In genomic region chr11:82546556-82547162, GRCh38 we compare ENCODE assay signal across 23 cellular contexts.
DNase-seq lines count a peak whose midpoint lies in the region; ATAC-seq and TF ChIP-seq lines count a peak whose summit lies in the region.
"Had no signal": no experiment of that assay in that cellular context is flagged by ENCODE, and none has a peak within 500 bp of the region (broad histone marks: within the 10 kb centered on the region; RNA-seq: fewer than 3 reads in every experiment).

No MANE protein-coding gene starts in this region.

- H3K27ac Mint-ChIP-seq in chondrocyte (ENCODE audit: unreplicated experiment) = no peak overlapping the region
- H3K27ac Mint-ChIP-seq: activated CD4-positive, alpha-beta memory T cell treated with anti-CD3 and anti-CD28 coated beads for 36 hours; activated naive CD4-positive, alpha-beta T cell treated with anti-CD3 and anti-CD28 coated beads, Interleukin-2, amount 50 U/mL, for 72 hours; immature natural killer cell had no signal

- peak overlapping the region; percentile 88 for H3K27ac ChIP-seq in trophoblast cell (ENCODE audit: low read depth, low read length)
- H3K27ac ChIP-seq: esophagus muscularis mucosa, PC-9, upper lobe of left lung had no signal

- H3K4me2 ChIP-seq in trophoblast cell (ENCODE audit: low read length) = peak overlapping the region; percentile 44
- H3K4me2 ChIP-seq: PC-9 had no signal

- no peak overlapping the region for H2AFZ ChIP-seq in trophoblast cell (ENCODE audit: insufficient read depth, low read length, poor library complexity)
- H2AFZ ChIP-seq: PC-9 had no signal

- no peaks in the 10 kb centered on the region for H3K79me2 ChIP-seq in trophoblast cell (ENCODE audit: control insufficient read depth, insufficient read depth, low read length, poor library complexity)

- H3K23ac ChIP-seq in trophoblast cell (ENCODE audit: low read length) = no peak overlapping the region

- H3K4me1 ChIP-seq in trophoblast cell (ENCODE audit: control insufficient read depth in 1 of 2, insufficient read depth in 2 of 2, low read length in 2 of 2) = peaks cover 4 to 8% of the 10 kb centered on the region in 2 experiments

- H3K4me3 Mint-ChIP-seq in chondrocyte (ENCODE audit: unreplicated experiment) = no peak overlapping the region
- H3K4me3 Mint-ChIP-seq: activated CD4-positive, alpha-beta memory T cell treated with anti-CD3 and anti-CD28 coated beads for 36 hours; immature natural killer cell; neural crest cell had no signal

- no peak overlapping the region for H4K12ac ChIP-seq in trophoblast cell (ENCODE audit: low read depth, low read length)

- H3K18ac ChIP-seq in trophoblast cell (ENCODE audit: low read length) = no peak overlapping the region

- ATAC-seq in GM21825 (IDR thresholded peaks at IDR 0.05; ENCODE audit: unreplicated experiment) = no peak
- ATAC-seq in HG02852 (IDR thresholded peaks at IDR 0.05; ENCODE audit: unreplicated experiment) = no peak
- ATAC-seq in stimulated activated naive CD8-positive, alpha-beta T cell treated with anti-CD3 and anti-CD28 coated beads, Interleukin-15, Interleukin-2, amounts not matched to agents 100 U/mL and 50 U/mL, for 24 hours = no peak
- ATAC-seq: activated naive CD4-positive, alpha-beta T cell treated with anti-CD3 and anti-CD28 coated beads, Interleukin-2, amount 50 U/mL, for 72 hours; HCT116 had no signal

- no peaks in the 10 kb centered on the region for H3K36me3 Mint-ChIP-seq in chondrocyte (ENCODE audit: low read depth)
- H3K36me3 Mint-ChIP-seq: activated CD4-positive, alpha-beta memory T cell treated with anti-CD3 and anti-CD28 coated beads for 36 hours; activated naive CD4-positive, alpha-beta T cell treated with anti-CD3 and anti-CD28 coated beads, Interleukin-2, amount 50 U/mL, for 72 hours; immature natural killer cell had no signal

- H3K9ac ChIP-seq in trophoblast cell (ENCODE audit: low read length) = no peak overlapping the region

- peak overlapping the region; percentile 24 for H2BK5ac ChIP-seq in trophoblast cell (ENCODE audit: low read depth, low read length, poor library complexity)

- no peak overlapping the region for H2BK120ac ChIP-seq in trophoblast cell (ENCODE audit: insufficient read depth, low read length, poor library complexity)

- H3K9me3 ChIP-seq in trophoblast cell (ENCODE audit: insufficient read depth, low read depth, low read length) = no peaks in the 10 kb centered on the region
- H3K9me3 ChIP-seq: esophagus muscularis mucosa, upper lobe of left lung had no signal

- H2BK12ac ChIP-seq in trophoblast cell (ENCODE audit: low read length) = no peak overlapping the region

- no peak overlapping the region for H3K14ac ChIP-seq in trophoblast cell (ENCODE audit: low read length)

- H4K8ac ChIP-seq in trophoblast cell (ENCODE audit: low read depth, low read length) = no peak overlapping the region

- no peaks in the 10 kb centered on the region for H3K4me1 Mint-ChIP-seq in chondrocyte (ENCODE audit: low read depth)
- H3K4me1 Mint-ChIP-seq: immature natural killer cell had no signal

- no CpG with 5 or more reads among the region's 3 CpGs for WGBS in trophoblast cell (ENCODE audit: extremely low coverage, insufficient coverage, insufficient read length)

- H3K27me3 Mint-ChIP-seq in chondrocyte (ENCODE audit: low read depth) = peaks cover 5% of the 10 kb centered on the region
- H3K27me3 Mint-ChIP-seq: activated CD4-positive, alpha-beta memory T cell treated with anti-CD3 and anti-CD28 coated beads for 36 hours had no signal

- no peak overlapping the region for H3K4ac ChIP-seq in trophoblast cell (ENCODE audit: low read depth, low read length)

- H2AK5ac ChIP-seq in trophoblast cell (ENCODE audit: low read length) = no peak overlapping the region

- H3K79me1 ChIP-seq in trophoblast cell (ENCODE audit: low read length) = peaks cover 4% of the 10 kb centered on the region

- no peaks in the 10 kb centered on the region for H3K27me3 ChIP-seq in H7 (ENCODE audit: control insufficient read depth, insufficient read depth, low read length)
- no peaks in the 10 kb centered on the region for H3K27me3 ChIP-seq in trophoblast cell (ENCODE audit: insufficient read depth, low read length)
- H3K27me3 ChIP-seq: esophagus muscularis mucosa, upper lobe of left lung had no signal

- H3K36me3 ChIP-seq in H7 (replicated peaks; ENCODE audit: control insufficient read depth, insufficient read depth, low read length) (no peaks in the 10 kb centered on the region), trophoblast cell (ENCODE audit: control insufficient read depth in 1 of 2, insufficient read depth in 2 of 2, low read length in 2 of 2) (no peaks in the 10 kb centered on the region)
- H3K36me3 ChIP-seq: esophagus muscularis mucosa, upper lobe of left lung had no signal

- H4K91ac ChIP-seq in trophoblast cell (ENCODE audit: low read depth, low read length) = peak overlapping the region; percentile 2

- H3K4me3 ChIP-seq in H7 (ENCODE audit: insufficient read depth, low read depth, low read length) (no peak overlapping the region), trophoblast cell (ENCODE audit: low read depth, low read length) (no peak overlapping the region)
- H3K4me3 ChIP-seq: esophagus muscularis mucosa, PC-9, upper lobe of left lung had no signal

- DNase-seq in H7 (peak; percentile 3), NCI-H446 (lab: John Stamatoyannopoulos, UW) (peak; percentile 70 to 83), ecto neural progenitor cell (ENCODE audit: low spot score) (peak; percentile 46), trophoblast cell (peak; percentile 33 to 56), chondrocyte (ENCODE audit: low spot score) (no peak)
- no peak for DNase-seq in stimulated activated naive CD8-positive, alpha-beta T cell treated with anti-CD3 and anti-CD28 coated beads, Interleukin-15, Interleukin-2, amounts not matched to agents 100 U/mL and 50 U/mL, for 24 hours
- DNase-seq: activated CD4-positive, alpha-beta memory T cell treated with anti-CD3 and anti-CD28 coated beads for 36 hours; activated T-cell treated with anti-CD3 and anti-CD28 coated beads, Interleukin-2, amount 50 U/mL, for 48 hours; dermis blood vessel endothelial cell; DMS 273 treated with DMSO at 0.1 percent for 48 hours; immature natural killer cell; KBM-7; NCI-H1436 treated with DMSO at 0.1 percent for 48 hours; PC-9; stimulated activated CD4-positive, alpha-beta T cell treated with anti-CD3 and anti-CD28 coated beads, Interleukin-15, amount 100 ng/mL, for 24 hours; stimulated activated naive CD4-positive, alpha-beta T cell treated with Interleukin-2 at 50 U/mL for 16 hours; upper lobe of left lung had no signal

- no peak for TF ChIP-seq CTCF in chondrocyte (IDR thresholded peaks at IDR 0.05)

- no peaks in the 10 kb centered on the region for H3K9me3 Mint-ChIP-seq in chondrocyte (ENCODE audit: low read depth)
- H3K9me3 Mint-ChIP-seq: activated naive CD4-positive, alpha-beta T cell treated with anti-CD3 and anti-CD28 coated beads, Interleukin-2, amount 50 U/mL, for 72 hours; neural crest cell had no signal

Comparison
In these comparisons a context has a peak if more than half of its experiments do, and no peak if none do; other contexts are left out.
1. DNase-seq: peak in H7 (single experiment), NCI-H446 (2 of 2), ecto neural progenitor cell (single experiment) and trophoblast cell (2 of 2); none in chondrocyte (single experiment) and stimulated activated naive CD8-positive, alpha-beta T cell treated with anti-CD3 and anti-CD28 coated beads, Interleukin-15, Interleukin-2, amounts not matched to agents 100 U/mL and 50 U/mL, for 24 hours (single experiment).